ENCODE assay signal across 21 cellular contexts in the genomic region with DNA sequence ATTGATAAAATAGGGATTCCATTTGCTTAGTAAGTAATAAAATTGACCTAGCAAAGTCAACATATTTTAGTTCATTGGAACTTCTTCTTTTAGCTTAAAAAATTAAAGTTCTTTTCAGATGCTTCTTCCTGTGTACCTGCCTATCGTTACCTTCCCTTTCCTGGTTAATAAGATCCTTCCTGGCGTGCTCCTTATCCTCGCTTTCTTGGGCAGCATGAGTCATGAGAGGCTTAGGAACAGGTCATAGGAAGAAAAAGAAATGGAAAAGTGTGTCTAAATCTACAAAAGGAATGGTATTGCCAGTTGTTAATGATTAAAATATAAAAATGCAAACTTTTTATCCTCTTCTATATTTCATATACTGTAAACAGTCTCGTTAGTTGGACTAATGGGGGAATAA.
DNase-seq lines count a peak whose midpoint lies in the region; ATAC-seq, FAIRE-seq and TF ChIP-seq lines count a peak whose summit lies in the region.
"Had no signal": no experiment of that assay in that cellular context is flagged by ENCODE, and none has a peak within 500 bp of the region (broad histone marks: within the 10 kb centered on the region; RNA-seq: fewer than 3 reads in every experiment).

No MANE protein-coding gene starts in this region.

- H4K20me1 ChIP-seq in PC-3 (ENCODE audit: low read length), result no peaks in the 10 kb centered on the region
- H4K20me1 ChIP-seq in endothelial cell of umbilical vein (replicated peaks; ENCODE audit: control insufficient read depth, extremely low read depth, insufficient read depth, low read length), result no peaks in the 10 kb centered on the region
- H4K20me1 ChIP-seq in H9 (ENCODE audit: control insufficient read depth, insufficient read depth, insufficient read length), result no peaks in the 10 kb centered on the region
- H4K20me1 ChIP-seq: BLaER1 had no signal

- H3K4me3 ChIP-seq in PC-3 (ENCODE audit: low read length) (no peak overlapping the region), bronchial epithelial cell (ENCODE audit: low read depth, low read length) (no peak overlapping the region), endothelial cell of umbilical vein (replicated peaks in 1 of 3; ENCODE audit: insufficient read depth in 1 of 3, low read depth in 1 of 3, low read length in 3 of 3) (no peak overlapping the region), lower leg skin (ENCODE audit: low read depth, poor library complexity, severe bottlenecking) (no peak overlapping the region)
- H3K4me3 ChIP-seq: BLaER1 had no signal

- dilution Hi-C loops in endothelial cell of umbilical vein (cut with MboI; ENCODE audit: extremely low pct_ligation_motif_present, low sequenced_read_pairs), result no loop called here

- H2AK5ac ChIP-seq in H9 (ENCODE audit: insufficient read length, low read length), result no peak overlapping the region

- H3T11ph ChIP-seq in H9 (ENCODE audit: low read length), result no peak overlapping the region

- no peaks in the 10 kb centered on the region for H3K9me2 ChIP-seq in PC-3 (replicated peaks; ENCODE audit: low read length)

- no peak overlapping the region for H2BK5ac ChIP-seq in H9 (ENCODE audit: insufficient read length, low read length)

- H3K23ac ChIP-seq in H9 (ENCODE audit: insufficient read length, low read depth, low read length), result no peak overlapping the region

- no peak overlapping the region for H2BK120ac ChIP-seq in H9 (ENCODE audit: low read depth, low read length, poor library complexity, severe bottlenecking)

- H3K79me1 ChIP-seq in H9 (ENCODE audit: insufficient read depth, low read depth, low read length, poor library complexity, severe bottlenecking), result no peaks in the 10 kb centered on the region

- H3K23me2 ChIP-seq in H9 (ENCODE audit: insufficient read length, low read depth, low read length, poor library complexity, severe bottlenecking), result no peaks in the 10 kb centered on the region

- H3K27ac ChIP-seq in PC-3 (ENCODE audit: low read length), result peak overlapping the region; percentile 54
- H3K27ac ChIP-seq in endothelial cell of umbilical vein (ENCODE audit: insufficient read depth, low read depth, low read length), result no peak overlapping the region
- no peak overlapping the region for H3K27ac ChIP-seq in H9 (ENCODE audit: insufficient read length, low read depth, low read length)
- H3K27ac ChIP-seq: BLaER1 had no signal

- H3K4me2 ChIP-seq in PC-3 (ENCODE audit: low read length), result 0 out of 2 replicates have a peak overlapping the region, but pooled peaks have one; percentile 5
- no peak overlapping the region for H3K4me2 ChIP-seq in endothelial cell of umbilical vein (ENCODE audit: insufficient read depth, low read length)
- no peak overlapping the region for H3K4me2 ChIP-seq in H9 (ENCODE audit: insufficient read depth, insufficient read length, low read length)
- H3K4me2 ChIP-seq: BLaER1 had no signal

- H4K8ac ChIP-seq in H9 (replicated peaks; ENCODE audit: insufficient read length, low read depth, low read length), result no peak overlapping the region

- peaks cover 4% of the 10 kb centered on the region for H3F3A ChIP-seq in PC-3 (ENCODE audit: low read length, unreplicated experiment)

- WGBS in lower leg skin, 2 donors, result 88 to 94% methylated on average over 4 of the region's 4 CpGs
- no CpG with 5 or more reads among the region's 4 CpGs for WGBS in H9 (ENCODE audit: extremely low coverage, insufficient read length, low lambda C conversion rate)

- H3K79me2 ChIP-seq in PC-3 (ENCODE audit: low read length) (no peaks in the 10 kb centered on the region), endothelial cell of umbilical vein (ENCODE audit: control insufficient read depth, insufficient read depth, low read length) (no peaks in the 10 kb centered on the region), H9 (ENCODE audit: insufficient read depth, low read length) (no peaks in the 10 kb centered on the region)

- no peak for TF ChIP-seq CTCF in PC-3 (conservative IDR thresholded peaks at IDR 0.05; ENCODE audit: low read depth, low read length)
- TF ChIP-seq CTCF in bronchial epithelial cell (IDR thresholded peaks at IDR 0.05; ENCODE audit: insufficient read depth, low read length, severe bottlenecking), result no peak
- TF ChIP-seq CTCF in endothelial cell of umbilical vein (IDR thresholded peaks at IDR 0.05; ENCODE audit: extremely low read depth in 1 of 2, insufficient read depth in 1 of 2, low read depth in 1 of 2, low read length in 2 of 2), result no peak
- no peak for TF ChIP-seq CTCF in lower leg skin (IDR thresholded peaks at IDR 0.05)
- TF ChIP-seq CTCF in H9 (conservative IDR thresholded peaks at IDR 0.05), result no peak

- H3K56ac ChIP-seq in H9 (ENCODE audit: insufficient read length, low read depth, low read length), result no peak overlapping the region

- no peaks in the 10 kb centered on the region for H3K9me1 ChIP-seq in endothelial cell of umbilical vein (replicated peaks; ENCODE audit: control insufficient read depth, extremely low read depth, insufficient read depth, low read length)

- TF ChIP-seq POLR2A in endothelial cell of umbilical vein (IDR thresholded peaks at IDR 0.05; ENCODE audit: low read depth, low read length), result no peak
- TF ChIP-seq POLR2A in erythroblast (IDR thresholded peaks at IDR 0.05; ENCODE audit: low read length), result no peak
- no peak for TF ChIP-seq POLR2A in lower leg skin (IDR thresholded peaks at IDR 0.05)

- no peak overlapping the region for H3K18ac ChIP-seq in H9 (ENCODE audit: insufficient read length, low read depth, low read length)

- DNase-seq in PC-3 (peak; percentile 71), bronchial epithelial cell (ENCODE audit: low read depth) (peak; percentile 35), endothelial cell of umbilical vein (ENCODE audit: low read depth, low spot score) (peak; percentile 7), erythroblast (lab: John Stamatoyannopoulos, UW) (no peak), lower leg skin (ENCODE audit: low spot score in 2 of 2) (no peak), NCI-H2171 (lab: John Stamatoyannopoulos, UW) (no peak), H9 (no peak)
- DNase-seq: 8988T; ACHN; BE2C; C1 segment of cervical spinal cord; CD4-positive, alpha-beta memory T cell; CD4-positive, CD25-positive, alpha-beta regulatory T cell; CD8-positive, alpha-beta memory T cell; COR-L47; DMS79 treated with DMSO at 0.1 percent for 48 hours; GF-D8 had no signal

- no peak overlapping the region for H3K27ac Mint-ChIP-seq in H9
- H3K27ac Mint-ChIP-seq: CD14-positive monocyte; CD4-positive, alpha-beta memory T cell; CD4-positive, CD25-positive, alpha-beta regulatory T cell; CD8-positive, alpha-beta memory T cell had no signal

- no peak overlapping the region for H3K14ac ChIP-seq in H9 (ENCODE audit: insufficient read depth, low read length)

- peak; percentile 31; the same call in 1 of the 2 replicates for ATAC-seq in PC-3

- no peak overlapping the region for H2BK12ac ChIP-seq in H9 (ENCODE audit: insufficient read length, low read depth, low read length)

- H3K4ac ChIP-seq in H9 (ENCODE audit: low read depth, low read length), result no peak overlapping the region

- H3K9ac ChIP-seq in PC-3 (ENCODE audit: low read length) (no peak overlapping the region), endothelial cell of umbilical vein (replicated peaks; ENCODE audit: extremely low read depth, insufficient read depth, low read length) (no peak overlapping the region), H9 (ENCODE audit: extremely low read depth, insufficient read length, low read length) (no peak overlapping the region)
- H3K9ac ChIP-seq: BLaER1 had no signal

- H3K36me3 ChIP-seq in PC-3 (ENCODE audit: low read depth, low read length), result no peaks in the 10 kb centered on the region
- no peaks in the 10 kb centered on the region for H3K36me3 ChIP-seq in bronchial epithelial cell (ENCODE audit: control insufficient read depth, insufficient read depth, low read length)
- H3K36me3 ChIP-seq in endothelial cell of umbilical vein (ENCODE audit: control insufficient read depth in 2 of 2, extremely low read depth in 1 of 2, insufficient read depth in 2 of 2, low read length in 2 of 2), result no peaks in the 10 kb centered on the region
- H3K36me3 ChIP-seq: BE2C, BLaER1 had no signal

- intact Hi-C loops in PC-3 (cut with micrococcal nuclease) (loop anchor here (10.0 kb wide), 1 partner anchor 112 kb away; no protein-coding TSS in a partner anchor), endothelial cell of umbilical vein (cut with micrococcal nuclease) (loop anchor here (5.0 kb wide), 1 partner anchor 155 kb away; no protein-coding TSS in a partner anchor), lower leg skin (cut with DNase I; ENCODE audit: low total_unique reads) (no loop called here)

- FAIRE-seq in bronchial epithelial cell (lab: Jason Lieb, UNC), result no peak
- FAIRE-seq in endothelial cell of umbilical vein (lab: Jason Lieb, UNC), result peak; percentile 24
- FAIRE-seq: G401.6, GM12891 had no signal

- H3K4me3 Mint-ChIP-seq in H9, result no peak overlapping the region
- H3K4me3 Mint-ChIP-seq: CD14-positive monocyte; CD4-positive, alpha-beta memory T cell; CD4-positive, CD25-positive, alpha-beta regulatory T cell; CD8-positive, alpha-beta memory T cell had no signal

- no peaks in the 10 kb centered on the region for H3K9me3 Mint-ChIP-seq in H9
- H3K9me3 Mint-ChIP-seq: CD8-positive, alpha-beta memory T cell had no signal

- peaks cover 69% of the 10 kb centered on the region for H3K4me1 ChIP-seq in PC-3 (ENCODE audit: insufficient read depth, low read length)
- H3K4me1 ChIP-seq in endothelial cell of umbilical vein (ENCODE audit: control insufficient read depth, extremely low read depth, insufficient read depth, low read length), result peaks cover 29% of the 10 kb centered on the region
- H3K4me1 ChIP-seq in H9 (ENCODE audit: insufficient read depth, low read length), result no peaks in the 10 kb centered on the region
- H3K4me1 ChIP-seq: BLaER1 had no signal

- H3K4me1 Mint-ChIP-seq in H9, result peaks cover 8 to 9% of the 10 kb centered on the region in 2 experiments
- H3K4me1 Mint-ChIP-seq: CD14-positive monocyte; CD4-positive, alpha-beta memory T cell; CD8-positive, alpha-beta memory T cell had no signal

- no peak overlapping the region for H2AFZ ChIP-seq in PC-3 (ENCODE audit: low read length)
- H2AFZ ChIP-seq in endothelial cell of umbilical vein (ENCODE audit: low read depth, low read length), result no peak overlapping the region
- no peak overlapping the region for H2AFZ ChIP-seq in H9 (ENCODE audit: low read length)

- no peak overlapping the region for H4K91ac ChIP-seq in H9 (ENCODE audit: insufficient read length, low read depth, low read length)

- BruUV-seq in PC-3 (replicated peaks; lab: Mats Ljungman, UMichigan) (no TSS peak), endothelial cell of umbilical vein (replicated peaks; lab: Mats Ljungman, UMichigan) (no TSS peak)

- CTCF ChIA-PET in PC-3 (lab: Charles Lee) (no interaction called here), endothelial cell of umbilical vein (lab: Charles Lee) (interaction anchor here (1.1 to 1.6 kb wide), 2 partner anchors 8 to 86 kb away, joined by 3 to 9 read pairs; no protein-coding TSS in a partner anchor)

- H2BK15ac ChIP-seq in H9 (ENCODE audit: low read depth, low read length), result no peak overlapping the region

- no peaks in the 10 kb centered on the region for H3K27me3 Mint-ChIP-seq in H9 (ENCODE audit: low read depth)
- H3K27me3 Mint-ChIP-seq: CD4-positive, CD25-positive, alpha-beta regulatory T cell had no signal

- H3K36me3 Mint-ChIP-seq in H9 (ENCODE audit: insufficient read depth in 1 of 3, low read depth in 3 of 3), result peaks cover 5 to 14% (median 11%) of the 10 kb centered on the region in 3 experiments; a peak in 5 of 7 replicates
- H3K36me3 Mint-ChIP-seq: CD14-positive monocyte; CD4-positive, alpha-beta memory T cell; CD4-positive, CD25-positive, alpha-beta regulatory T cell; CD8-positive, alpha-beta memory T cell had no signal

- H2BK20ac ChIP-seq in H9 (ENCODE audit: low read depth, low read length, poor library complexity, severe bottlenecking), result no peak overlapping the region

- no peak overlapping the region for H4K5ac ChIP-seq in H9 (ENCODE audit: insufficient read length, low read depth, low read length)

- POLR2A ChIA-PET in PC-3 (lab: Charles Lee; ENCODE audit: unreplicated experiment) (no interaction called here), endothelial cell of umbilical vein (lab: Charles Lee) (no interaction called here)

- no peaks in the 10 kb centered on the region for H3K27me3 ChIP-seq in PC-3 (ENCODE audit: low read length)
- H3K27me3 ChIP-seq in bronchial epithelial cell (ENCODE audit: control insufficient read depth, insufficient read depth, low read length), result no peaks in the 10 kb centered on the region
- no peaks in the 10 kb centered on the region for H3K27me3 ChIP-seq in endothelial cell of umbilical vein (ENCODE audit: control insufficient read depth in 2 of 2, insufficient read depth in 2 of 2, low read length in 2 of 2)
- no peaks in the 10 kb centered on the region for H3K27me3 ChIP-seq in H9 (ENCODE audit: insufficient read depth, low read length)
- H3K27me3 ChIP-seq: BE2C, BLaER1 had no signal

- H3K9me3 ChIP-seq in PC-3 (ENCODE audit: low read length) (no peaks in the 10 kb centered on the region), endothelial cell of umbilical vein (replicated peaks; ENCODE audit: control insufficient read depth, insufficient read depth, low read length) (peaks cover 2% of the 10 kb centered on the region), H9 (ENCODE audit: control insufficient read depth, low read depth, low read length) (no peaks in the 10 kb centered on the region)
- H3K9me3 ChIP-seq: BE2C had no signal

Comparison
In these comparisons a context has a peak if more than half of its experiments do, and no peak if none do; other contexts are left out.
1. DNase-seq: peak in PC-3 (single experiment), bronchial epithelial cell (single experiment) and endothelial cell of umbilical vein (single experiment); none in erythroblast (0 of 2), lower leg skin (0 of 2), NCI-H2171 (single experiment) and H9 (single experiment).